In genomic region chr3:170128977-170129431, GRCh38 we compare ENCODE assay signal across 1 cellular context.
TF ChIP-seq lines count a peak whose summit lies in the region.

No MANE protein-coding gene starts in this region.

TF ChIP-seq in K562, 482 proteins besides CTCF, POLR2A, EP300 and RAD21 (continued from another document):
- TF ChIP-seq ZNF592 (IDR thresholded peaks at IDR 0.05) (peak; percentile 52; the same call in 1 of the 2 replicates), DPF2 (IDR thresholded peaks at IDR 0.05) (peak; percentile 55), RBM39 (optimal IDR thresholded peaks at IDR 0.05; ENCODE audit: low read depth, low read length) (no peak), RNF219 (CRISPR knock-in tag; IDR thresholded peaks at IDR 0.05) (no peak), CBX2 (IDR thresholded peaks at IDR 0.05; ENCODE audit: insufficient read depth, low read length, poor library complexity, severe bottlenecking) (no peak), MEIS2 (IDR thresholded peaks at IDR 0.05; ENCODE audit: partially characterized antibody) (peak; percentile 83), MITF (IDR thresholded peaks at IDR 0.05) (no peak), ZNF444 (CRISPR knock-in tag; IDR thresholded peaks at IDR 0.05) (no peak), SNAPC5 (CRISPR knock-in tag; IDR thresholded peaks at IDR 0.05) (no peak), TRIM24 (IDR thresholded peaks at IDR 0.05) (no peak), CHD7 (IDR thresholded peaks at IDR 0.05; ENCODE audit: low read depth, low read length) (no peak), DACH1 (IDR thresholded peaks at IDR 0.05; ENCODE audit: partially characterized antibody) (no peak), SMAD4 (CRISPR knock-in tag; conservative IDR thresholded peaks at IDR 0.05) (peak; percentile 71), TAF15 (IDR thresholded peaks at IDR 0.05; ENCODE audit: low read depth, low read length) (no peak), ZBTB9 (CRISPR knock-in tag; IDR thresholded peaks at IDR 0.05) (no peak), GTF2F1 (IDR thresholded peaks at IDR 0.05; ENCODE audit: low read depth, low read length) (no peak), PYGO2 (tag; IDR thresholded peaks at IDR 0.05) (no peak), ZNF57 (CRISPR knock-in tag; IDR thresholded peaks at IDR 0.05) (no peak)
